ENCODE assay signal across 8 cellular contexts in the genomic region with DNA sequence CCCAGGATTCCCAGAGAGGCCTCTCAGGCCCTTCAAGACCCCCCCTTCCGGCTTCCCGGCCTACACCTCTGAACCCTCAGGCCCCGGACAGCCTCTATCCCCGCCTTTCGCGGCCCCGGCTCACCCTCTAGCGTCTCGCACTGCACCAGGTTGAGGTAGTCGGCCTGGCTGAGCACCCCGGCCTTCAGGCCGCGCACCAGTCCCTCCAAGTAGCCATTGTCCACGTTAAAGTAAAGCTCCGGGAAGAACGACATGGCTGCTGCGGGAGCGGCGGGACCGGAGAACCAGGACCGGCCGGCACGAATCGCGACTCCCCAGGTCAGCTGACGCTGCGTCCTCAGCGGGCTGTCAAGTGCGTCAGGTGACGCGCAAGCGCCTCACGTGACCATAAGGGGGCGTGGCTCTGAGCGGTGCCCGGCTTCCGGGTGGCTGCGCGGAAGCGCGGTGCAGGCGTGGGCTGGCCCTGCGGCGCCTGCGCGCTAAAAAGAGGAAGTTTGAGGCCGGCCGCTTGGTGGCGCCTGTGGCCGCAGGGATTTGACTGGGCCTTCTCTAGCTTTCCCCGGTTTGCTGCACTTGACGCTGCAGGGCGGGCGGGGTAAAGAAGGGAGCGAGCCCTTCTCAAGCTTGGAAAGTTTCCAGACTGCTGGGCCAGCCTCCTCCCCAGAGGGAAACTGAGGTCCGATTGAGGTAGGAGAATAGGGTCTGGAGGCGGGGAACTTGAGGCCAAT. TPM values are rescaled to one million over a fixed set of nuclear protein-coding genes. Genes with fewer than 3 reads are reported as not detected.
A peak's percentile ranks its signal among the peaks of the same experiment; 100 is the strongest.
DNase-seq lines count a peak whose midpoint lies in the region; ATAC-seq and TF ChIP-seq lines count a peak whose summit lies in the region.

A gene (minus strand): TSS at position 325 of the 728 bp plus-strand sequence. CDS start 71 bp downstream, at position 254.

- dilution Hi-C loops in IMR-90 (cut with HindIII; ENCODE audit: low sequenced_read_pairs, unreplicated experiment) = no loop called here

- CTCF ChIA-PET in IMR-90 (lab: Yijun Ruan, JAX) = interaction anchor here (0.5 to 3.4 kb wide), 8 partner anchors 9 to 241 kb away, joined by 3 to 14 read pairs (median 6); a partner anchor contains a TSS
- CTCF ChIA-PET in OCI-LY7 (lab: Charles Lee; ENCODE audit: unreplicated experiment) = interaction anchor here (1.1 to 2.1 kb wide), 4 partner anchors 9 to 40 kb away, joined by 4 to 9 read pairs (median 7); no protein-coding TSS in a partner anchor

- peak within 1 kb of the TSS; percentile 9; the same call in 1 of the 2 replicates for H2BK120ac ChIP-seq in IMR-90 (ENCODE audit: low read depth, low read length)

- H2AK9ac ChIP-seq in IMR-90 (replicated peaks; ENCODE audit: low read depth, low read length, poor library complexity) = peak within 1 kb of the TSS; percentile 59

- H3K9ac ChIP-seq in IMR-90 (ENCODE audit: low read depth, low read length) = peak within 1 kb of the TSS; percentile 80

- peaks cover 55% of the 10 kb centered on the region for H3K79me2 ChIP-seq in OCI-LY7 (ENCODE audit: insufficient read depth, low read depth, low read length)

- H3K4me3 ChIP-seq in IMR-90 (ENCODE audit: insufficient read depth, low read depth, low read length) = peak within 1 kb of the TSS; percentile 81
- peak within 1 kb of the TSS; percentile 88 for H3K4me3 ChIP-seq in OCI-LY7 (ENCODE audit: low read depth, low read length, poor library complexity, severe bottlenecking)
- peak within 1 kb of the TSS; percentile 99 for H3K4me3 ChIP-seq in mononuclear cell (ENCODE audit: low read length)

- peak within 1 kb of the TSS; percentile 40 for H3K18ac ChIP-seq in IMR-90 (ENCODE audit: low read depth, low read length)

- peak within 1 kb of the TSS; percentile 47 for H2BK5ac ChIP-seq in IMR-90 (ENCODE audit: low read depth, low read length, poor library complexity, severe bottlenecking)

- in situ Hi-C loops in IMR-90 (cut with MboI; ENCODE audit: low sequenced_read_pairs) = no loop called here

- H3K27me3 ChIP-seq in IMR-90 (ENCODE audit: control insufficient read depth, insufficient read depth, low read length) (no peaks in the 10 kb centered on the region), mononuclear cell (ENCODE audit: insufficient read depth, low read length) (no peaks in the 10 kb centered on the region)

- peaks cover 26% of the 10 kb centered on the region for H4K20me1 ChIP-seq in IMR-90 (ENCODE audit: insufficient read depth, low read length)
- no peaks in the 10 kb centered on the region for H4K20me1 ChIP-seq in OCI-LY7 (ENCODE audit: insufficient read depth, low read length)

- peak within 1 kb of the TSS; percentile 76 for H4K5ac ChIP-seq in IMR-90 (ENCODE audit: low read depth, low read length)

- no peaks in the 10 kb centered on the region; the same call in 1 of the 2 replicates for H3K9me1 ChIP-seq in IMR-90 (ENCODE audit: insufficient read depth, low read length)

- POLR2A ChIA-PET in IMR-90 (lab: Charles Lee; ENCODE audit: unreplicated experiment) (no interaction called here), OCI-LY7 (lab: Charles Lee) (interaction anchor here (0.8 to 3.7 kb wide), 9 partner anchors 8 to 233 kb away, joined by 3 to 23 read pairs (median 6); a partner anchor contains a TSS)

- H2AFZ ChIP-seq in IMR-90 (replicated peaks; ENCODE audit: low read length, poor library complexity) (peak within 1 kb of the TSS; percentile 96), OCI-LY7 (ENCODE audit: low read length) (peak within 1 kb of the TSS; percentile 60; the same call in 1 of the 2 replicates)

- H4K91ac ChIP-seq in IMR-90 (ENCODE audit: insufficient read depth, low read depth, low read length) = peak within 1 kb of the TSS; percentile 43

- H3K14ac ChIP-seq in IMR-90 (replicated peaks; ENCODE audit: low read depth, low read length) = peak within 1 kb of the TSS; percentile 74

- H4K8ac ChIP-seq in IMR-90 (ENCODE audit: low read depth in 2 of 2, low read length in 2 of 2) = peak within 1 kb of the TSS; percentile 70 to 95

- peak within 1 kb of the TSS; percentile 1; the same call in 1 of the 3 replicates for H2BK15ac ChIP-seq in IMR-90 (ENCODE audit: low read depth, low read length)

- H3K9me2 ChIP-seq in OCI-LY7 (ENCODE audit: insufficient read depth, low read length) = no peaks in the 10 kb centered on the region

- H2BK20ac ChIP-seq in IMR-90 (ENCODE audit: low read depth, low read length) = no peak within 1 kb of the TSS

- H3K4ac ChIP-seq in IMR-90 (ENCODE audit: low read depth, low read length) = peak within 1 kb of the TSS; percentile 59

- TF ChIP-seq RAD21 in IMR-90 (IDR thresholded peaks at IDR 0.05; ENCODE audit: low read length) = peak; percentile 69

- peak within 1 kb of the TSS; percentile 56 for H3K56ac ChIP-seq in IMR-90 (ENCODE audit: extremely low read depth, insufficient read depth, low read length)

- WGBS in IMR-90 (ENCODE audit: extremely low coverage in 2 of 2, insufficient read length in 1 of 2), 2 experiments = 0% methylated on average over 38 of the region's 57 CpGs; no CpG with 5 or more reads in 1 of the 2 experiments

- H2AK5ac ChIP-seq in IMR-90 (ENCODE audit: low read depth, low read length) = peak within 1 kb of the TSS; percentile 83

- H3K4me2 ChIP-seq in IMR-90 (ENCODE audit: low read depth, low read length) (peak within 1 kb of the TSS; percentile 98), OCI-LY7 (ENCODE audit: low read length) (peak within 1 kb of the TSS; percentile 95)

- intact Hi-C loops in IMR-90 (cut with micrococcal nuclease) (loop anchor here (1.0 kb wide), 1 partner anchor 33 kb away; no protein-coding TSS in a partner anchor), OCI-LY7 (cut with micrococcal nuclease; ENCODE audit: unreplicated experiment) (loop anchor here (1.0 to 2.0 kb wide), 4 partner anchors 8 to 180 kb away; a partner anchor contains a TSS)

- H3K4me1 ChIP-seq in IMR-90 (ENCODE audit: control insufficient read depth, insufficient read depth, low read length) (peaks cover 14% of the 10 kb centered on the region), OCI-LY7 (ENCODE audit: insufficient read depth, low read length, poor library complexity, severe bottlenecking) (peaks cover 39% of the 10 kb centered on the region), mononuclear cell (ENCODE audit: insufficient read depth, low read length) (peaks cover 78% of the 10 kb centered on the region)

- H3K9me3 ChIP-seq in IMR-90 (ENCODE audit: control insufficient read depth, insufficient read depth, low read length) (no peaks in the 10 kb centered on the region), OCI-LY7 (ENCODE audit: low read length) (no peaks in the 10 kb centered on the region), mononuclear cell (ENCODE audit: low read depth, low read length) (no peaks in the 10 kb centered on the region)

- peak; percentile 94 for DNase-seq in DMS114 treated with DMSO at 0.1 percent for 48 hours (lab: John Stamatoyannopoulos, UW; ENCODE audit: unreplicated experiment)
- peak; percentile 97 for DNase-seq in IMR-90
- peak; percentile 99 for DNase-seq in OCI-LY7 (ENCODE audit: low spot score)
- peak; percentile 98 for DNase-seq in activated T-cell treated with anti-CD3 and anti-CD28 coated beads for 24 hours (ENCODE audit: low read depth)
- DNase-seq in epidermal melanocyte (ENCODE audit: insufficient read length, low spot score) = peak; percentile 89
- DNase-seq in stimulated activated CD8-positive, alpha-beta memory T cell treated with anti-CD3 and anti-CD28 coated beads, Interleukin-4, amount 100 ng/mL, for 1 hour (ENCODE audit: low read depth in 2 of 2, low spot score in 1 of 2) = peak; percentile 98

- peak; percentile 93 for TF ChIP-seq POLR2A in IMR-90 (IDR thresholded peaks at IDR 0.05; ENCODE audit: low read depth, low read length)

- peak within 1 kb of the TSS; percentile 83 for H3K23ac ChIP-seq in IMR-90 (ENCODE audit: low read depth, low read length)

- peak; percentile 98 for TF ChIP-seq CTCF in IMR-90 (conservative IDR thresholded peaks at IDR 0.05; ENCODE audit: low read depth, low read length)
- TF ChIP-seq CTCF in OCI-LY7 (conservative IDR thresholded peaks at IDR 0.05; ENCODE audit: low read length) = peak; percentile 88

- peak within 1 kb of the TSS; percentile 82 for H3K27ac ChIP-seq in IMR-90 (ENCODE audit: insufficient read depth, low read length)
- H3K27ac ChIP-seq in OCI-LY7 (ENCODE audit: low read depth, low read length, poor library complexity, severe bottlenecking) = peak within 1 kb of the TSS; percentile 72

- peaks cover 12 to 62% of the 10 kb centered on the region in 2 experiments; a peak in 3 of 4 replicates for H3K79me1 ChIP-seq in IMR-90 (ENCODE audit: low read depth in 1 of 2, low read length in 2 of 2)

- H3K36me3 ChIP-seq in IMR-90 (ENCODE audit: control insufficient read depth, insufficient read depth, low read length) (no peaks in the 10 kb centered on the region), OCI-LY7 (ENCODE audit: insufficient read depth, low read length) (peaks cover 13% of the 10 kb centered on the region)

- BruUV-seq in IMR-90 (replicated peaks; lab: Mats Ljungman, UMichigan) (no TSS peak), OCI-LY7 (replicated peaks; lab: Mats Ljungman, UMichigan) (no TSS peak)

- peak; percentile 83 for ATAC-seq in GM21528 (IDR thresholded peaks at IDR 0.05; ENCODE audit: low FRiP score, unreplicated experiment)
- peak; percentile 96 for ATAC-seq in IMR-90 (ENCODE audit: low read depth)

TF ChIP-seq in IMR-90, 13 proteins besides CTCF, POLR2A, EP300 and RAD21 (continues in another document):
- TF ChIP-seq MAFK (IDR thresholded peaks at IDR 0.05; ENCODE audit: low read depth, low read length) (peak; percentile 25; the same call in 1 of the 2 replicates), CHD1 (IDR thresholded peaks at IDR 0.05; ENCODE audit: low read depth, low read length) (no peak), NFE2L2 (IDR thresholded peaks at IDR 0.05; ENCODE audit: low read depth, low read length) (no peak), MXI1 (IDR thresholded peaks at IDR 0.05; ENCODE audit: borderline replicate concordance, low read depth, low read length) (peak; percentile 84; the same call in 1 of the 2 replicates), RFX5 (IDR thresholded peaks at IDR 0.05; ENCODE audit: low read depth, low read length) (no peak), RCOR1 (IDR thresholded peaks at IDR 0.05; ENCODE audit: insufficient replicate concordance, low read length) (no peak)
- TF ChIP-seq, protein P1, sequence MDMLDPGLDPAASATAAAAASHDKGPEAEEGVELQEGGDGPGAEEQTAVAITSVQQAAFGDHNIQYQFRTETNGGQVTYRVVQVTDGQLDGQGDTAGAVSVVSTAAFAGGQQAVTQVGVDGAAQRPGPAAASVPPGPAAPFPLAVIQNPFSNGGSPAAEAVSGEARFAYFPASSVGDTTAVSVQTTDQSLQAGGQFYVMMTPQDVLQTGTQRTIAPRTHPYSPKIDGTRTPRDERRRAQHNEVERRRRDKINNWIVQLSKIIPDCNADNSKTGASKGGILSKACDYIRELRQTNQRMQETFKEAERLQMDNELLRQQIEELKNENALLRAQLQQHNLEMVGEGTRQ (IDR thresholded peaks at IDR 0.05; ENCODE audit: low read depth, low read length) = peak; percentile 100

RNA-seq across cellular contexts. Expression of the gene that starts here (rescaled TPM):
- total RNA-seq in IMR-90 (2012; rRNA removed) (112 and 128 TPM in 2 replicates), OCI-LY7 (2022) (34.0 and 38.0 TPM in 2 replicates), mononuclear cell (113 TPM)
- 123 and 124 TPM in 2 replicates for polyA plus RNA-seq in IMR-90 (2012; rRNA removed)
- polyA plus RNA-seq in IMR-90 (2012; cell fraction: cytosol; rRNA removed) = 207 and 212 TPM in 2 replicates
- 94.6 and 127 TPM in 2 replicates for polyA plus RNA-seq in IMR-90 (2012; cell fraction: nucleus; rRNA removed; ENCODE audit: low replicate concordance)
- total RNA-seq in OCI-LY7 (2014; rRNA removed; shearing (Covaris generic)) = 13.5 and 24.4 TPM in 2 replicates

Comparison
In these comparisons a context has a peak if more than half of its experiments do, and no peak if none do; other contexts are left out.
1. Peak in every context shown above with its lines: DNase-seq, ATAC-seq, H3K4me3 ChIP-seq and H3K27ac ChIP-seq.